9 cellular contexts compared by ENCODE assay signal in the genomic region with DNA sequence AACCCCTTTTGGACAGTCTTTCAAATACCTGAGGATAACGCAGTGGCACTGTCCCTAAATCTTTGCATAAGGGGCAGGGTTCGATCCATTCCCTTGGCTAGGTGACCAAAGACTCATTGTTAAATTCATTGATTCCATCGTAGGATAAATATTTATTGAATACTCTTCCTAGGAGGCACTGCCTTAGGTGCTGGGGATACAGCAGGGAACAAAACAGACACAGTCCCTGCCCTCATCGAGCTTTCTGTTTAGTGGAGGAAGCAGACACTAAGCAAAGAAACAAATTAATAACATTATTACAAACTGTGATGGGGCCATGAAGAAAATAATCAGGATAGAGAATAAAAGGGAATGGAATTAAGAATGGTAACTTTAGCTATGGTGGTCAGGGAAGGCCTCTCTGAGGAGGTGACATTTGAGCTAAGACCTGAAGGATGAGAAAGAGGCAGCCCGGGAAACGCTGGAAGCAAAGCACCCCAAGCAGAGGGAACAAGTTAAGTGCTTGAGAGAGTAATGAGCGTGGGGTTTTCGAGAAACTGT. TPM values are rescaled to one million over a fixed set of nuclear protein-coding genes. Genes with fewer than 3 reads are reported as not detected.
A peak's percentile ranks its signal among the peaks of the same experiment; 100 is the strongest.
DNase-seq lines count a peak whose midpoint lies in the region; ATAC-seq lines count a peak whose summit lies in the region.
"Had no signal": no experiment of that assay in that cellular context is flagged by ENCODE, and none has a peak within 500 bp of the region (broad histone marks: within the 10 kb centered on the region; RNA-seq: fewer than 3 reads in every experiment).

No MANE protein-coding gene starts in this region.

- no peak for ATAC-seq in activated naive CD4-positive, alpha-beta T cell treated with anti-CD3 and anti-CD28 coated beads, Interleukin-2, amount 50 U/mL, for 72 hours
- no peak for ATAC-seq in stimulated activated naive CD8-positive, alpha-beta T cell treated with anti-CD3 and anti-CD28 coated beads, Interleukin-15, amount 100 ng/mL, for 72 hours
- no peak for ATAC-seq in HG02571 (IDR thresholded peaks at IDR 0.05; ENCODE audit: unreplicated experiment)

- H3K27ac Mint-ChIP-seq in activated naive CD4-positive, alpha-beta T cell treated with anti-CD3 and anti-CD28 coated beads, Interleukin-2, amount 50 U/mL, for 72 hours: peak overlapping the region; percentile 92 to 98
- H3K27ac Mint-ChIP-seq in stimulated activated naive CD8-positive, alpha-beta T cell treated with anti-CD3 and anti-CD28 coated beads, Interleukin-15, amount 100 ng/mL, for 72 hours: peak overlapping the region; percentile 98

- H3K4me3 Mint-ChIP-seq in stimulated activated naive CD8-positive, alpha-beta T cell treated with anti-CD3 and anti-CD28 coated beads, Interleukin-15, amount 100 ng/mL, for 72 hours: peak overlapping the region; percentile 97 to 99

- H3K9me3 ChIP-seq in HUES48 (ENCODE audit: control insufficient read depth, insufficient read depth, low read length) (no peaks in the 10 kb centered on the region), iPS-18c (ENCODE audit: control insufficient read depth, insufficient read depth, low read length) (no peaks in the 10 kb centered on the region)

- H3K27me3 Mint-ChIP-seq in stimulated activated naive CD8-positive, alpha-beta T cell treated with anti-CD3 and anti-CD28 coated beads, Interleukin-15, amount 100 ng/mL, for 72 hours: no peaks in the 10 kb centered on the region

- H3K36me3 ChIP-seq in HUES48 (ENCODE audit: control insufficient read depth, insufficient read depth, low read length): peaks cover 22% of the 10 kb centered on the region

- peak overlapping the region; percentile 95 for H3K27ac ChIP-seq in HUES48 (ENCODE audit: low read depth, low read length)

- peaks cover 9% of the 10 kb centered on the region; the same call in 1 of the 2 replicates for H3K4me1 ChIP-seq in HUES48 (ENCODE audit: control insufficient read depth, insufficient read depth, low read length)

- H3K4me1 Mint-ChIP-seq in stimulated activated naive CD8-positive, alpha-beta T cell treated with anti-CD3 and anti-CD28 coated beads, Interleukin-15, amount 100 ng/mL, for 72 hours: peaks cover 59% of the 10 kb centered on the region

- H3K27me3 ChIP-seq in HUES48 (ENCODE audit: control insufficient read depth, insufficient read depth, low read length): no peaks in the 10 kb centered on the region

- no peaks in the 10 kb centered on the region for H3K9me3 Mint-ChIP-seq in activated naive CD4-positive, alpha-beta T cell treated with anti-CD3 and anti-CD28 coated beads, Interleukin-2, amount 50 U/mL, for 72 hours
- H3K9me3 Mint-ChIP-seq in stimulated activated naive CD8-positive, alpha-beta T cell treated with anti-CD3 and anti-CD28 coated beads, Interleukin-15, amount 100 ng/mL, for 72 hours: no peaks in the 10 kb centered on the region

- H3K9ac ChIP-seq in HUES48 (ENCODE audit: low read depth, low read length): peak overlapping the region; percentile 78

- H3K4me3 ChIP-seq in HUES48 (ENCODE audit: low read depth, low read length) (peak overlapping the region; percentile 87), iPS-18c (ENCODE audit: insufficient read depth, low read depth, low read length) (peak overlapping the region; percentile 93)

- H3K36me3 Mint-ChIP-seq in activated naive CD4-positive, alpha-beta T cell treated with anti-CD3 and anti-CD28 coated beads, Interleukin-2, amount 50 U/mL, for 72 hours: peaks cover 19 to 20% of the 10 kb centered on the region in 2 donors

- no peak for DNase-seq in activated naive CD4-positive, alpha-beta T cell treated with anti-CD3 and anti-CD28 coated beads, Interleukin-2, amount 50 U/mL, for 72 hours (ENCODE audit: low spot score in 2 of 2)
- DNase-seq in stimulated activated naive CD8-positive, alpha-beta T cell treated with anti-CD3 and anti-CD28 coated beads, Interleukin-15, amount 100 ng/mL, for 72 hours: no peak
- DNase-seq in DMS153 treated with DMSO at 0.1 percent for 48 hours (lab: John Stamatoyannopoulos, UW; ENCODE audit: unreplicated experiment) (no peak), kidney glomerular epithelial cell (lab: John Stamatoyannopoulos, UW) (no peak), NCI-H510A (lab: John Stamatoyannopoulos, UW) (no peak)
- DNase-seq: activated gamma-delta T cell treated with Interleukin-2 at 50 U/mL for 16 hours had no signal

RNA-seq across cellular contexts. Expression of a gene that starts 0.7 kb away (rescaled TPM):
- total RNA-seq in activated naive CD4-positive, alpha-beta T cell treated with anti-CD3 and anti-CD28 coated beads, Interleukin-2, amount 50 U/mL, for 72 hours: 10 to 100 TPM; 69.6 to 79.5 TPM

RNA-seq across cellular contexts. Expression of a gene that starts 8.0 kb away (rescaled TPM):
- 1 to 10 TPM; 1.1 to 1.9 TPM for total RNA-seq in activated naive CD4-positive, alpha-beta T cell treated with anti-CD3 and anti-CD28 coated beads, Interleukin-2, amount 50 U/mL, for 72 hours

RNA-seq across cellular contexts. Expression of a gene that starts 8.5 kb away (rescaled TPM):
- total RNA-seq in activated naive CD4-positive, alpha-beta T cell treated with anti-CD3 and anti-CD28 coated beads, Interleukin-2, amount 50 U/mL, for 72 hours: 100 to 1,000 TPM; 104 to 141 TPM

RNA-seq across cellular contexts. Expression of a gene that starts 19.4 kb away (rescaled TPM):
- 100 to 1,000 TPM; 180 to 259 TPM for total RNA-seq in activated naive CD4-positive, alpha-beta T cell treated with anti-CD3 and anti-CD28 coated beads, Interleukin-2, amount 50 U/mL, for 72 hours

RNA-seq across cellular contexts. Expression of a gene that starts 25.3 kb away (rescaled TPM):
- 100 to 1,000 TPM; 187 to 241 TPM for total RNA-seq in activated naive CD4-positive, alpha-beta T cell treated with anti-CD3 and anti-CD28 coated beads, Interleukin-2, amount 50 U/mL, for 72 hours
